ENCODE assay signal across 16 cellular contexts in the genomic region with DNA sequence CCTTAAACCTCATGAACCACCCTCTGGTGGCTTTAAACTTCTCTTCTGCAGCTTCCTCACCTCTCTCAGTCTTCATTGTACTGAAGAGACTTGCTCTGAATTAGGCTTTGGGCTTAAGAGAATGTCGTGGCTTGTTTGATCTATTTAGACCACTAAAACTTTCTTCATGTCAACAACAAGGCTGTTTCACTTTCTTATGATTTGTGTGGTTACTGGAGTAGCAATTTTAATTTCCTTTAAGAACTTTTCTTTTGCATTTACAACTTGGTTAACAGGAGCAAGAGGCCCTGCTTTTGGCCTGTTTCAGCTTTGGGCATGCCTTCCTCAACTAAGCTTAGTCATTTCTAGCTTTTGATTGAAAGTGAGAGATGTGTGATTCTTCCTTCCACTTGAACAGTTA. TPM values are rescaled to one million over a fixed set of nuclear protein-coding genes. Genes with fewer than 3 reads are reported as not detected.
DNase-seq lines count a peak whose midpoint lies in the region; ATAC-seq and TF ChIP-seq lines count a peak whose summit lies in the region.
"Had no signal": no experiment of that assay in that cellular context is flagged by ENCODE, and none has a peak within 500 bp of the region (broad histone marks: within the 10 kb centered on the region; RNA-seq: fewer than 3 reads in every experiment).

No MANE protein-coding gene starts in this region.

- no peaks in the 10 kb centered on the region for H4K20me1 ChIP-seq in GM23338 (replicated peaks; ENCODE audit: insufficient read depth)

- H3K4me3 ChIP-seq in GM23338, result no peak overlapping the region
- H3K4me3 ChIP-seq: right atrium auricular region, transverse colon had no signal

- no peak overlapping the region for H3K27ac ChIP-seq in GM23338 (ENCODE audit: low read depth)
- H3K27ac ChIP-seq: right atrium auricular region, transverse colon had no signal

- intact Hi-C loops in activated CD4-positive, alpha-beta T cell treated with anti-CD3 and anti-CD28 coated beads for 36 hours (cut with DNase I, micrococcal nuclease), result loop anchor here (1.0 to 5.0 kb wide), 8 partner anchors 33 to 158 kb away; a partner anchor contains a TSS

- no peaks in the 10 kb centered on the region for H3F3A ChIP-seq in GM23338 (replicated peaks; ENCODE audit: low read depth)

- POLR2A ChIA-PET in activated CD4-positive, alpha-beta T cell treated with anti-CD3 and anti-CD28 coated beads for 36 hours (lab: Charles Lee), result interaction anchor here (0.6 kb wide), 1 partner anchor 944 kb away, joined by 3 read pairs; no protein-coding TSS in a partner anchor

- H3K4me1 ChIP-seq in GM23338 (ENCODE audit: insufficient read depth), result no peaks in the 10 kb centered on the region
- H3K4me1 ChIP-seq: right atrium auricular region had no signal

- H3K9me2 ChIP-seq in GM23338 (ENCODE audit: insufficient read depth), result no peaks in the 10 kb centered on the region

- H3K4me2 ChIP-seq in GM23338, result no peak overlapping the region

- no peak overlapping the region for H2AFZ ChIP-seq in GM23338

- H3K9me3 Mint-ChIP-seq in activated CD4-positive, alpha-beta T cell treated with anti-CD3 and anti-CD28 coated beads for 36 hours (ENCODE audit: low read depth), result peaks cover 11% of the 10 kb centered on the region
- H3K9me3 Mint-ChIP-seq in activated naive CD8-positive, alpha-beta T cell treated with anti-CD3 and anti-CD28 coated beads for 36 hours, result peaks cover 9% of the 10 kb centered on the region
- H3K9me3 Mint-ChIP-seq in stimulated activated effector memory CD8-positive, alpha-beta T cell treated with anti-CD3 and anti-CD28 coated beads, Interleukin-12 subunit alpha, Interleukin-12 subunit beta, amount 100 ng/mL, for 72 hours, result no peaks in the 10 kb centered on the region
- peaks cover 11% of the 10 kb centered on the region; the same call in 2 of the 3 replicates for H3K9me3 Mint-ChIP-seq in GM23338

- peaks cover 12% of the 10 kb centered on the region for H3K36me3 Mint-ChIP-seq in activated CD4-positive, alpha-beta T cell treated with anti-CD3 and anti-CD28 coated beads for 36 hours (ENCODE audit: low read depth)
- H3K36me3 Mint-ChIP-seq in activated naive CD8-positive, alpha-beta T cell treated with anti-CD3 and anti-CD28 coated beads for 36 hours, result peaks cover 10% of the 10 kb centered on the region
- H3K36me3 Mint-ChIP-seq in stimulated activated effector memory CD8-positive, alpha-beta T cell treated with anti-CD3 and anti-CD28 coated beads, Interleukin-12 subunit alpha, Interleukin-12 subunit beta, amount 100 ng/mL, for 72 hours, result no peaks in the 10 kb centered on the region
- H3K36me3 Mint-ChIP-seq in GM23338 (ENCODE audit: low read depth), result peaks cover 41% of the 10 kb centered on the region

- no peaks in the 10 kb centered on the region for H3K79me2 ChIP-seq in GM23338 (replicated peaks; ENCODE audit: insufficient read depth)

- no peak for TF ChIP-seq CTCF in GM23338 (conservative IDR thresholded peaks at IDR 0.05; ENCODE audit: low read depth in 2 of 2)

- peak; percentile 91 for ATAC-seq in activated CD4-positive, alpha-beta T cell treated with anti-CD3 and anti-CD28 coated beads for 36 hours
- peak; percentile 70 for ATAC-seq in HG03565 (IDR thresholded peaks at IDR 0.05; ENCODE audit: unreplicated experiment)
- ATAC-seq in stimulated activated effector memory CD8-positive, alpha-beta T cell treated with anti-CD3 and anti-CD28 coated beads, Interleukin-12 subunit alpha, Interleukin-12 subunit beta, amount 100 ng/mL, for 72 hours, result peak; percentile 86
- no peak for ATAC-seq in HG02571 (IDR thresholded peaks at IDR 0.05; ENCODE audit: unreplicated experiment)
- no peak for ATAC-seq in GM23338

- peaks cover 4% of the 10 kb centered on the region for H3K36me3 ChIP-seq in GM23338 (ENCODE audit: insufficient read depth)
- H3K36me3 ChIP-seq: right atrium auricular region, transverse colon had no signal

- H3K27ac Mint-ChIP-seq in activated CD4-positive, alpha-beta T cell treated with anti-CD3 and anti-CD28 coated beads for 36 hours, result peak overlapping the region; percentile 80
- H3K27ac Mint-ChIP-seq in activated naive CD8-positive, alpha-beta T cell treated with anti-CD3 and anti-CD28 coated beads for 36 hours, result peak overlapping the region; percentile 79
- H3K27ac Mint-ChIP-seq in stimulated activated effector memory CD8-positive, alpha-beta T cell treated with anti-CD3 and anti-CD28 coated beads, Interleukin-12 subunit alpha, Interleukin-12 subunit beta, amount 100 ng/mL, for 72 hours, result no peak overlapping the region
- H3K27ac Mint-ChIP-seq in GM23338, result no peak overlapping the region
- H3K27ac Mint-ChIP-seq: H9 had no signal

- H3K27me3 ChIP-seq in GM23338 (ENCODE audit: insufficient read depth), result no peaks in the 10 kb centered on the region
- H3K27me3 ChIP-seq: right atrium auricular region, transverse colon had no signal

- peak; percentile 59 for DNase-seq in activated CD4-positive, alpha-beta T cell treated with anti-CD3 and anti-CD28 coated beads for 36 hours
- no peak for DNase-seq in activated CD4-positive, alpha-beta T cell treated with anti-CD3 and anti-CD28 coated beads, Interleukin-2, amount 50 U/mL, for 4 hours
- peak; percentile 43 for DNase-seq in activated naive CD8-positive, alpha-beta T cell treated with anti-CD3 and anti-CD28 coated beads for 36 hours
- no peak for DNase-seq in stimulated activated effector memory CD8-positive, alpha-beta T cell treated with anti-CD3 and anti-CD28 coated beads, Interleukin-12 subunit alpha, Interleukin-12 subunit beta, amount 100 ng/mL, for 72 hours (ENCODE audit: low spot score in 2 of 2)
- DNase-seq in NCI-H510A (lab: John Stamatoyannopoulos, UW) (no peak), GM23338 (ENCODE audit: low spot score) (no peak)
- DNase-seq: 8988T, Calu3, H9, IMR-90, NCI-H1105, NCI-H446 treated with DMSO at 0.1 percent for 48 hours, transverse colon had no signal

- no peak overlapping the region for H3K4me3 Mint-ChIP-seq in activated CD4-positive, alpha-beta T cell treated with anti-CD3 and anti-CD28 coated beads for 36 hours
- no peak overlapping the region for H3K4me3 Mint-ChIP-seq in activated naive CD8-positive, alpha-beta T cell treated with anti-CD3 and anti-CD28 coated beads for 36 hours
- no peak overlapping the region for H3K4me3 Mint-ChIP-seq in stimulated activated effector memory CD8-positive, alpha-beta T cell treated with anti-CD3 and anti-CD28 coated beads, Interleukin-12 subunit alpha, Interleukin-12 subunit beta, amount 100 ng/mL, for 72 hours
- no peak overlapping the region for H3K4me3 Mint-ChIP-seq in GM23338
- H3K4me3 Mint-ChIP-seq: H9 had no signal

- peaks cover 24% of the 10 kb centered on the region for H3K4me1 Mint-ChIP-seq in activated CD4-positive, alpha-beta T cell treated with anti-CD3 and anti-CD28 coated beads for 36 hours
- H3K4me1 Mint-ChIP-seq in activated naive CD8-positive, alpha-beta T cell treated with anti-CD3 and anti-CD28 coated beads for 36 hours, result peaks cover 26% of the 10 kb centered on the region
- peaks cover 8% of the 10 kb centered on the region for H3K4me1 Mint-ChIP-seq in stimulated activated effector memory CD8-positive, alpha-beta T cell treated with anti-CD3 and anti-CD28 coated beads, Interleukin-12 subunit alpha, Interleukin-12 subunit beta, amount 100 ng/mL, for 72 hours
- H3K4me1 Mint-ChIP-seq in GM23338, result no peaks in the 10 kb centered on the region; the same call in 2 of the 3 replicates
- H3K4me1 Mint-ChIP-seq: H9 had no signal

- H3K27me3 Mint-ChIP-seq in activated CD4-positive, alpha-beta T cell treated with anti-CD3 and anti-CD28 coated beads for 36 hours, result peaks cover 3% of the 10 kb centered on the region
- peaks cover 6% of the 10 kb centered on the region for H3K27me3 Mint-ChIP-seq in activated naive CD8-positive, alpha-beta T cell treated with anti-CD3 and anti-CD28 coated beads for 36 hours
- H3K27me3 Mint-ChIP-seq in GM23338 (ENCODE audit: insufficient read depth, low read depth, poor library complexity), result no peaks in the 10 kb centered on the region

- CTCF ChIA-PET in activated CD4-positive, alpha-beta T cell treated with anti-CD3 and anti-CD28 coated beads for 36 hours (lab: Charles Lee), result interaction anchor here (0.9 to 2.4 kb wide), 7 partner anchors 9 to 250 kb away, joined by 3 to 10 read pairs (median 7); no protein-coding TSS in a partner anchor

RNA-seq across cellular contexts. Expression of a gene that starts 38.1 kb away (rescaled TPM):
- under 1 TPM; 0.55 to 0.93 TPM for total RNA-seq in activated CD4-positive, alpha-beta T cell treated with anti-CD3 and anti-CD28 coated beads for 36 hours
- under 1 TPM in 1 of 2 experiments, not detected in 1; 0.38 TPM for total RNA-seq in activated naive CD8-positive, alpha-beta T cell treated with anti-CD3 and anti-CD28 coated beads for 36 hours
- total RNA-seq in GM23338 (2014; rRNA removed; shearing (Covaris generic)), result 6.7 and 12.2 TPM in 2 replicates
- polyA plus RNA-seq in GM23338 (2016; fragmentation: Nextera tagmentation; extraction: Ambion mirVana), result 4.9 and 5.1 TPM in 2 replicates

RNA-seq across cellular contexts. Expression of a gene that starts 48.6 kb away (rescaled TPM):
- total RNA-seq in activated CD4-positive, alpha-beta T cell treated with anti-CD3 and anti-CD28 coated beads for 36 hours, result 10 to 100 TPM; 11.2 to 16.9 TPM
- total RNA-seq in activated naive CD8-positive, alpha-beta T cell treated with anti-CD3 and anti-CD28 coated beads for 36 hours, result 1 to 10 TPM; 3.7 to 4.4 TPM
- 19.4 and 29.8 TPM in 2 replicates for total RNA-seq in GM23338 (2014; rRNA removed; shearing (Covaris generic))
- polyA plus RNA-seq in GM23338 (2016; fragmentation: Nextera tagmentation; extraction: Ambion mirVana), result 20.6 and 22.8 TPM in 2 replicates

Comparison
In these comparisons a context has a peak if more than half of its experiments do, and no peak if none do; other contexts are left out.
1. DNase-seq: peak in activated CD4-positive, alpha-beta T cell treated with anti-CD3 and anti-CD28 coated beads for 36 hours (single experiment) and activated naive CD8-positive, alpha-beta T cell treated with anti-CD3 and anti-CD28 coated beads for 36 hours (single experiment); none in activated CD4-positive, alpha-beta T cell treated with anti-CD3 and anti-CD28 coated beads, Interleukin-2, amount 50 U/mL, for 4 hours (0 of 2), stimulated activated effector memory CD8-positive, alpha-beta T cell treated with anti-CD3 and anti-CD28 coated beads, Interleukin-12 subunit alpha, Interleukin-12 subunit beta, amount 100 ng/mL, for 72 hours (0 of 2), NCI-H510A (single experiment) and GM23338 (single experiment).
2. ATAC-seq: peak in activated CD4-positive, alpha-beta T cell treated with anti-CD3 and anti-CD28 coated beads for 36 hours (single experiment), HG03565 (single experiment) and stimulated activated effector memory CD8-positive, alpha-beta T cell treated with anti-CD3 and anti-CD28 coated beads, Interleukin-12 subunit alpha, Interleukin-12 subunit beta, amount 100 ng/mL, for 72 hours (single experiment); none in HG02571 (single experiment) and GM23338 (single experiment).
3. H3K27ac Mint-ChIP-seq: peak in activated CD4-positive, alpha-beta T cell treated with anti-CD3 and anti-CD28 coated beads for 36 hours (single experiment) and activated naive CD8-positive, alpha-beta T cell treated with anti-CD3 and anti-CD28 coated beads for 36 hours (single experiment); none in stimulated activated effector memory CD8-positive, alpha-beta T cell treated with anti-CD3 and anti-CD28 coated beads, Interleukin-12 subunit alpha, Interleukin-12 subunit beta, amount 100 ng/mL, for 72 hours (single experiment) and GM23338 (single experiment).